Comparison of ENCODE assay signal across 8 cellular contexts in genomic region chr9:99057665-99058625, GRCh38. TPM values are rescaled to one million over a fixed set of nuclear protein-coding genes. Genes with fewer than 3 reads are reported as not detected.
DNase-seq lines count a peak whose midpoint lies in the region; ATAC-seq and TF ChIP-seq lines count a peak whose summit lies in the region.

No MANE protein-coding gene starts in this region.

- H3K4me3 ChIP-seq in coronary artery: no peak overlapping the region
- no peak overlapping the region for H3K4me3 ChIP-seq in prostate gland
- no peak overlapping the region for H3K4me3 ChIP-seq in ascending aorta

- H3K36me3 ChIP-seq in prostate gland (no peaks in the 10 kb centered on the region), ascending aorta (no peaks in the 10 kb centered on the region)

- H3K4me1 ChIP-seq in prostate gland (replicated peaks): no peaks in the 10 kb centered on the region
- no peaks in the 10 kb centered on the region for H3K4me1 ChIP-seq in ascending aorta

- peak; percentile 81 for ATAC-seq in GM19452 (IDR thresholded peaks at IDR 0.05; ENCODE audit: unreplicated experiment)
- ATAC-seq in HG03565 (IDR thresholded peaks at IDR 0.05; ENCODE audit: unreplicated experiment): peak; percentile 61

- H3K27ac ChIP-seq in coronary artery: peak overlapping the region; percentile 10 to 65
- no peak overlapping the region for H3K27ac ChIP-seq in prostate gland
- no peak overlapping the region for H3K27ac ChIP-seq in ascending aorta

- no peaks in the 10 kb centered on the region for H3K9me3 ChIP-seq in prostate gland
- no peaks in the 10 kb centered on the region for H3K9me3 ChIP-seq in ascending aorta

- TF ChIP-seq CTCF in coronary artery (IDR thresholded peaks at IDR 0.05): no peak
- TF ChIP-seq CTCF in prostate gland (IDR thresholded peaks at IDR 0.05): no peak
- no peak for TF ChIP-seq CTCF in ascending aorta (IDR thresholded peaks at IDR 0.05)

- no peak for TF ChIP-seq POLR2A in prostate gland (IDR thresholded peaks at IDR 0.05)

- 80% methylated on average over 7 of the region's 7 CpGs for WGBS in prostate gland

- DNase-seq in AG20443 (ENCODE audit: low spot score) (peak; percentile 52), coronary artery (ENCODE audit: low spot score) (no peak), prostate gland (ENCODE audit: low spot score) (peak; percentile 12), ascending aorta (ENCODE audit: low spot score in 2 of 2) (no peak), DMS 273 treated with DMSO at 0.1 percent for 48 hours (lab: John Stamatoyannopoulos, UW) (no peak)
- peak; percentile 11 to 49 (median 38) for DNase-seq in activated CD4-positive, CD25-positive, alpha-beta regulatory T cell (lab: John Stamatoyannopoulos, UW)

- H3K27me3 ChIP-seq in prostate gland (replicated peaks; ENCODE audit: insufficient read depth) (no peaks in the 10 kb centered on the region), ascending aorta (no peaks in the 10 kb centered on the region)

- intact Hi-C loops in prostate gland (cut with DNase I): no loop called here
- intact Hi-C loops in ascending aorta (cut with DNase I): no loop called here

RNA-seq across cellular contexts. Expression of gene TGFBR1, which starts 47.0 kb away (rescaled TPM):
- total RNA-seq in prostate gland (10 to 100 TPM; 22.2 to 25.5 TPM), ascending aorta (13.9 TPM)

Comparison
In these comparisons a context has a peak if more than half of its experiments do, and no peak if none do; other contexts are left out.
1. DNase-seq: peak in AG20443 (single experiment), activated CD4-positive, CD25-positive, alpha-beta regulatory T cell (4 of 4) and prostate gland (single experiment); none in coronary artery (single experiment), ascending aorta (0 of 2) and DMS 273 treated with DMSO at 0.1 percent for 48 hours (single experiment).
2. H3K27ac ChIP-seq: peak in coronary artery (2 of 2); none in prostate gland (0 of 2) and ascending aorta (0 of 2).